Comparison of ENCODE assay signal across 1 cellular context in the genomic region with DNA sequence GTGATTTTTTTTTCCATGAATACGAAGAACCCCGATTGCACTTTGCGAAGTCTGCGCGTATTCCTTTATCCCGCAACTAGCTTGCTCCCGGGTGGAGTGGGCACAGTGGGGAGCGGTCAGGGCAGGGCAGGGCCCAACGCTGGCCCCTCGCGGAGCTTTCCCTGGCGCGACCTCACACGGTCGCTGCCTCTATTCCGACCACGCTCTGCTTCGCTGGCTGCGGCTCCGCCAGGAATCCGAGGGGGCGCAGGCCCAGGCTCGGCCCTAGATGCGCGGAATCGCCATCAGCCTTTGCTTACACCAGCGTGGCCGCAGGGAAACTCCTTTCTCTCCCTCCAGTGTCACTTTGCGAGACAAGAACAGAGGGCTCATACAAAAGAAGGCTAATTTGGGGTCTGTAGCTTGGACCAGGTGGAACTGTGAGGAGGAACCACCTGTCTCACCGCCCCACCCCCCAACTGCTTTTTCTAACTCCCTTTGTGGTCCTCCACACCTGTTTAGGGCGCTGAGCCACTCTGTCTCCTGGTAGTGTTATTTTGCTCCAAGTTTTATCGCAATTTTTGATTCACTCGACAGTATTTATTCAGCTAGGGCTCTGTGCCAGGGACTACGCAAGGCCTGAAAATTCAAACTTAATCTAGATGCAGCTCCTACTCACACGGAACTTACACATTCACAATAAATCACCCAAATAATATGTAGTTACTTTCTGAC.
TF ChIP-seq lines count a peak whose summit lies in the region.

No MANE protein-coding gene starts in this region.

TF ChIP-seq in WTC11, 78 proteins besides CTCF, POLR2A, EP300 and RAD21:
- TF ChIP-seq, protein P1, sequence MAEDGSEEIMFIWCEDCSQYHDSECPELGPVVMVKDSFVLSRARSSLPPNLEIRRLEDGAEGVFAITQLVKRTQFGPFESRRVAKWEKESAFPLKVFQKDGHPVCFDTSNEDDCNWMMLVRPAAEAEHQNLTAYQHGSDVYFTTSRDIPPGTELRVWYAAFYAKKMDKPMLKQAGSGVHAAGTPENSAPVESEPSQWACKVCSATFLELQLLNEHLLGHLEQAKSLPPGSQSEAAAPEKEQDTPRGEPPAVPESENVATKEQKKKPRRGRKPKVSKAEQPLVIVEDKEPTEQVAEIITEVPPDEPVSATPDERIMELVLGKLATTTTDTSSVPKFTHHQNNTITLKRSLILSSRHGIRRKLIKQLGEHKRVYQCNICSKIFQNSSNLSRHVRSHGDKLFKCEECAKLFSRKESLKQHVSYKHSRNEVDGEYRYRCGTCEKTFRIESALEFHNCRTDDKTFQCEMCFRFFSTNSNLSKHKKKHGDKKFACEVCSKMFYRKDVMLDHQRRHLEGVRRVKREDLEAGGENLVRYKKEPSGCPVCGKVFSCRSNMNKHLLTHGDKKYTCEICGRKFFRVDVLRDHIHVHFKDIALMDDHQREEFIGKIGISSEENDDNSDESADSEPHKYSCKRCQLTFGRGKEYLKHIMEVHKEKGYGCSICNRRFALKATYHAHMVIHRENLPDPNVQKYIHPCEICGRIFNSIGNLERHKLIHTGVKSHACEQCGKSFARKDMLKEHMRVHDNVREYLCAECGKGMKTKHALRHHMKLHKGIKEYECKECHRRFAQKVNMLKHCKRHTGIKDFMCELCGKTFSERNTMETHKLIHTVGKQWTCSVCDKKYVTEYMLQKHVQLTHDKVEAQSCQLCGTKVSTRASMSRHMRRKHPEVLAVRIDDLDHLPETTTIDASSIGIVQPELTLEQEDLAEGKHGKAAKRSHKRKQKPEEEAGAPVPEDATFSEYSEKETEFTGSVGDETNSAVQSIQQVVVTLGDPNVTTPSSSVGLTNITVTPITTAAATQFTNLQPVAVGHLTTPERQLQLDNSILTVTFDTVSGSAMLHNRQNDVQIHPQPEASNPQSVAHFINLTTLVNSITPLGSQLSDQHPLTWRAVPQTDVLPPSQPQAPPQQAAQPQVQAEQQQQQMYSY (CRISPR knock-in tag; IDR thresholded peaks at IDR 0.05), result no peak
- TF ChIP-seq GRHL2 (CRISPR knock-in tag; IDR thresholded peaks at IDR 0.05; ENCODE audit: insufficient replicate concordance, severe bottlenecking) (no peak), NR2C2 (CRISPR knock-in tag; IDR thresholded peaks at IDR 0.05) (no peak), ZNF219 (CRISPR knock-in tag; IDR thresholded peaks at IDR 0.05; ENCODE audit: borderline replicate concordance) (no peak), SMAD3 (CRISPR knock-in tag; IDR thresholded peaks at IDR 0.05; ENCODE audit: borderline replicate concordance) (no peak), ZNF121 (CRISPR knock-in tag; IDR thresholded peaks at IDR 0.05) (no peak), NFATC4 (CRISPR knock-in tag; IDR thresholded peaks at IDR 0.05) (no peak)
- TF ChIP-seq, protein P2, sequence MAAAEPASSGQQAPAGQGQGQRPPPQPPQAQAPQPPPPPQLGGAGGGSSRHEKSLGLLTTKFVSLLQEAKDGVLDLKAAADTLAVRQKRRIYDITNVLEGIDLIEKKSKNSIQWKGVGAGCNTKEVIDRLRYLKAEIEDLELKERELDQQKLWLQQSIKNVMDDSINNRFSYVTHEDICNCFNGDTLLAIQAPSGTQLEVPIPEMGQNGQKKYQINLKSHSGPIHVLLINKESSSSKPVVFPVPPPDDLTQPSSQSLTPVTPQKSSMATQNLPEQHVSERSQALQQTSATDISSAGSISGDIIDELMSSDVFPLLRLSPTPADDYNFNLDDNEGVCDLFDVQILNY (CRISPR knock-in tag; IDR thresholded peaks at IDR 0.05), result no peak
- TF ChIP-seq, protein P3, sequence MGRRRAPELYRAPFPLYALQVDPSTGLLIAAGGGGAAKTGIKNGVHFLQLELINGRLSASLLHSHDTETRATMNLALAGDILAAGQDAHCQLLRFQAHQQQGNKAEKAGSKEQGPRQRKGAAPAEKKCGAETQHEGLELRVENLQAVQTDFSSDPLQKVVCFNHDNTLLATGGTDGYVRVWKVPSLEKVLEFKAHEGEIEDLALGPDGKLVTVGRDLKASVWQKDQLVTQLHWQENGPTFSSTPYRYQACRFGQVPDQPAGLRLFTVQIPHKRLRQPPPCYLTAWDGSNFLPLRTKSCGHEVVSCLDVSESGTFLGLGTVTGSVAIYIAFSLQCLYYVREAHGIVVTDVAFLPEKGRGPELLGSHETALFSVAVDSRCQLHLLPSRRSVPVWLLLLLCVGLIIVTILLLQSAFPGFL (CRISPR knock-in tag; IDR thresholded peaks at IDR 0.05; ENCODE audit: borderline replicate concordance), result no peak
- TF ChIP-seq, protein P4, sequence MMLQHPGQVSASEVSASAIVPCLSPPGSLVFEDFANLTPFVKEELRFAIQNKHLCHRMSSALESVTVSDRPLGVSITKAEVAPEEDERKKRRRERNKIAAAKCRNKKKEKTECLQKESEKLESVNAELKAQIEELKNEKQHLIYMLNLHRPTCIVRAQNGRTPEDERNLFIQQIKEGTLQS (CRISPR knock-in tag; conservative IDR thresholded peaks at IDR 0.05), result no peak
